25 cellular contexts compared by ENCODE assay signal in the genomic region with DNA sequence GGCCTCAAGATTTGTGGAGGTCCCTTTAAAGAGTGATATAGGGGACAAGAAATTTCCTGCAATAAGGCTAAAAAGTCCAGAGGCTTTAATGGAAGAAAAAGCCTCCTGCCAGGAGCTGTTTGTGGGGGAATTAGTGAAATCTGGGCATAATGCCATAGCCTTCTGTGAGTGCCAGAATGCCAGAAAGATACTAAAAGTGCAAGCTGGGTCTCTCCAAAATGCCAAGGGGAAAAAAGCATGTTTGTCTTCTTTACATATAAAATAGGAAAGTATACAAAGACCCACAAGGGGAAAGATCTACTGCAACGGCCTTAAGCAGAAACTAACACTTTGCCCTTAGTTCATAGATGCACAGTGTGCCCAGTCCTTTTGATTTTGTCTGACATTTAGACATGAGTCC.
DNase-seq lines count a peak whose midpoint lies in the region.
"Had no signal": no experiment of that assay in that cellular context is flagged by ENCODE, and none has a peak within 500 bp of the region (broad histone marks: within the 10 kb centered on the region; RNA-seq: fewer than 3 reads in every experiment).

No MANE protein-coding gene starts in this region.

- no peak overlapping the region for H3K18ac ChIP-seq in neuronal stem cell (ENCODE audit: low read length)

- no peaks in the 10 kb centered on the region for H3K36me3 ChIP-seq in neuronal stem cell (replicated peaks in 1 of 2; ENCODE audit: control insufficient read depth in 2 of 2, insufficient read depth in 2 of 2, low read length in 2 of 2)
- H3K36me3 ChIP-seq: colonic mucosa, upper lobe of right lung had no signal

- no peak overlapping the region for H3K4me3 Mint-ChIP-seq in immature natural killer cell
- H3K4me3 Mint-ChIP-seq: activated CD4-positive, alpha-beta T cell treated with anti-CD3 and anti-CD28 coated beads, Interleukin-2, amount 10 ng/mL, durations not matched to agents 7 days and 5 days; activated naive CD8-positive, alpha-beta T cell treated with anti-CD3 and anti-CD28 coated beads for 36 hours; endodermal cell; nephron progenitor cell; T-helper 17 cell had no signal

- H3K79me1 ChIP-seq in neuronal stem cell (ENCODE audit: low read depth, low read length) = no peaks in the 10 kb centered on the region

- H4K91ac ChIP-seq in neuronal stem cell (ENCODE audit: low read depth, low read length, poor library complexity) = no peak overlapping the region

- DNase-seq in EL (peak; percentile 11), NCI-H1694 (lab: John Stamatoyannopoulos, UW) (peak; percentile 85), T1000 (lab: John Stamatoyannopoulos, UW) (peak; percentile 1), neuronal stem cell (ENCODE audit: low spot score) (no peak), immature natural killer cell (no peak), NCI-H1930 (lab: John Stamatoyannopoulos, UW) (no peak), NOMO-1 treated with dmso at 0.1 percent for 144 hours (lab: John Stamatoyannopoulos, UW; ENCODE audit: unreplicated experiment) (no peak)
- DNase-seq: activated CD4-positive, alpha-beta T cell treated with anti-CD3 and anti-CD28 coated beads, Interleukin-2, amount 10 ng/mL, durations not matched to agents 7 days and 5 days; activated CD8-positive, alpha-beta memory T cell treated with anti-CD3 and anti-CD28 coated beads, Interleukin-2, amount 50 U/mL, for 4 hours; activated naive CD8-positive, alpha-beta T cell treated with anti-CD3 and anti-CD28 coated beads for 36 hours; AML-193; body of pancreas; colonic mucosa; endodermal cell; glutamatergic neuron; left colon; NCI-H2029; nephron progenitor cell; stimulated activated CD4-positive, alpha-beta T cell treated with anti-CD3 and anti-CD28 coated beads, Interleukin-4, amount 100 ng/mL, for 1 hour; T-helper 17 cell; upper lobe of right lung had no signal

- peak overlapping the region; percentile 7 for H2AFZ ChIP-seq in neuronal stem cell (ENCODE audit: low read length)

- no peak overlapping the region for H3K9ac ChIP-seq in neuronal stem cell (ENCODE audit: low read depth, low read length, poor library complexity)

- no peaks in the 10 kb centered on the region for H3K4me1 ChIP-seq in neuronal stem cell (ENCODE audit: control insufficient read depth in 2 of 2, insufficient read depth in 1 of 2, low read depth in 1 of 2, low read length in 2 of 2)
- H3K4me1 ChIP-seq: colonic mucosa, upper lobe of right lung had no signal

- H3K4me3 ChIP-seq in neuronal stem cell (ENCODE audit: low read length in 2 of 2) = no peak overlapping the region
- H3K4me3 ChIP-seq: body of pancreas, colonic mucosa, skin epidermis, upper lobe of right lung had no signal

- H3K9me3 Mint-ChIP-seq in immature natural killer cell = peaks cover 5 to 50% (median 20%) of the 10 kb centered on the region in 6 donors
- H3K9me3 Mint-ChIP-seq: activated T-helper 2 cell treated with anti-CD3 and anti-CD28 coated beads, Interferon-gamma antibody, Interleukin-2, Interleukin-4, amounts not matched to agents 10 μg/mL and 5 μg/mL and 100 μg/mL, durations not matched to agents 14 hours and 24 hours and 36 hours; nephron progenitor cell had no signal

- H4K8ac ChIP-seq in neuronal stem cell (ENCODE audit: low read depth, low read length) = no peak overlapping the region

- H3K23ac ChIP-seq in neuronal stem cell (ENCODE audit: low read depth, low read length, poor library complexity) = no peak overlapping the region

- no peak overlapping the region for H2BK12ac ChIP-seq in neuronal stem cell (ENCODE audit: low read length)

- H3K14ac ChIP-seq in neuronal stem cell (ENCODE audit: low read length) = no peak overlapping the region

- no CpG with 5 or more reads among the region's 1 CpG for WGBS in neuronal stem cell (ENCODE audit: extremely low coverage in 2 of 2, insufficient read length in 2 of 2, insufficient replicate concordance in 1 of 2), 2 donors

- H3K27me3 ChIP-seq in neuronal stem cell (ENCODE audit: control insufficient read depth in 3 of 3, insufficient read depth in 3 of 3, low read depth in 1 of 3, low read length in 3 of 3) = no peaks in the 10 kb centered on the region
- H3K27me3 ChIP-seq: body of pancreas, colonic mucosa, upper lobe of right lung had no signal

- H3K4me1 Mint-ChIP-seq in immature natural killer cell = no peaks in the 10 kb centered on the region
- H3K4me1 Mint-ChIP-seq: activated CD4-positive, alpha-beta T cell treated with anti-CD3 and anti-CD28 coated beads, Interleukin-2, amount 10 ng/mL, durations not matched to agents 7 days and 5 days; activated naive CD8-positive, alpha-beta T cell treated with anti-CD3 and anti-CD28 coated beads for 36 hours; endodermal cell; nephron progenitor cell; T-helper 17 cell had no signal

- H2BK15ac ChIP-seq in neuronal stem cell (ENCODE audit: low read length) = no peak overlapping the region

- no peak overlapping the region for H3K27ac ChIP-seq in neuronal stem cell (replicated peaks; ENCODE audit: low read length)
- H3K27ac ChIP-seq: body of pancreas, colonic mucosa, skin epidermis, upper lobe of right lung, VCaP had no signal

- no peaks in the 10 kb centered on the region for H3K36me3 Mint-ChIP-seq in immature natural killer cell
- H3K36me3 Mint-ChIP-seq: activated naive CD8-positive, alpha-beta T cell treated with anti-CD3 and anti-CD28 coated beads for 36 hours had no signal

- H2AK5ac ChIP-seq in neuronal stem cell (ENCODE audit: low read depth, low read length) = no peak overlapping the region

- no peaks in the 10 kb centered on the region for H3K27me3 Mint-ChIP-seq in immature natural killer cell (ENCODE audit: low read depth in 3 of 3)
- H3K27me3 Mint-ChIP-seq: activated CD4-positive, alpha-beta T cell treated with anti-CD3 and anti-CD28 coated beads, Interleukin-2, amount 10 ng/mL, durations not matched to agents 7 days and 5 days; activated naive CD8-positive, alpha-beta T cell treated with anti-CD3 and anti-CD28 coated beads for 36 hours; progenitor cell of endocrine pancreas; T-helper 17 cell had no signal

- no peak overlapping the region for H2BK120ac ChIP-seq in neuronal stem cell (ENCODE audit: low read depth, low read length)

- no peak overlapping the region for H3K27ac Mint-ChIP-seq in immature natural killer cell
- H3K27ac Mint-ChIP-seq: activated CD4-positive, alpha-beta T cell treated with anti-CD3 and anti-CD28 coated beads, Interleukin-2, amount 10 ng/mL, durations not matched to agents 7 days and 5 days; activated naive CD8-positive, alpha-beta T cell treated with anti-CD3 and anti-CD28 coated beads for 36 hours; activated T-helper 2 cell treated with anti-CD3 and anti-CD28 coated beads, Interferon-gamma antibody, Interleukin-2, Interleukin-4, amounts not matched to agents 10 μg/mL and 5 μg/mL and 100 μg/mL, durations not matched to agents 14 hours and 24 hours and 36 hours; endodermal cell; nephron progenitor cell; progenitor cell of endocrine pancreas; T-helper 17 cell had no signal

- no peaks in the 10 kb centered on the region for H3K9me3 ChIP-seq in neuronal stem cell (replicated peaks in 1 of 2; ENCODE audit: control insufficient read depth in 2 of 2, insufficient read depth in 1 of 2, low read depth in 1 of 2, low read length in 2 of 2)
- H3K9me3 ChIP-seq: body of pancreas, colonic mucosa, upper lobe of right lung had no signal

- H3K4ac ChIP-seq in neuronal stem cell (ENCODE audit: low read length) = no peak overlapping the region

- H3K4me2 ChIP-seq in neuronal stem cell (ENCODE audit: insufficient read depth, low read length, poor library complexity, severe bottlenecking) = no peak overlapping the region

- H2BK5ac ChIP-seq in neuronal stem cell (ENCODE audit: low read length) = no peak overlapping the region

Comparison
In these comparisons a context has a peak if more than half of its experiments do, and no peak if none do; other contexts are left out.
1. DNase-seq: peak in EL (single experiment), NCI-H1694 (single experiment) and T1000 (single experiment); none in neuronal stem cell (single experiment), immature natural killer cell (0 of 3), NCI-H1930 (0 of 2) and NOMO-1 treated with dmso at 0.1 percent for 144 hours (single experiment).